Comparison of ENCODE assay signal across 1 cellular context in genomic region chr17:231966-232807, GRCh38.
A peak's percentile ranks its signal among the peaks of the same experiment; 100 is the strongest.
TF ChIP-seq lines count a peak whose summit lies in the region.

No MANE protein-coding gene starts in this region.

TF ChIP-seq in HepG2, 621 proteins besides CTCF, POLR2A, EP300 and RAD21:
- peak; percentile 72 for TF ChIP-seq ZNF629 (CRISPR knock-in tag; conservative IDR thresholded peaks at IDR 0.05)
- no peak for TF ChIP-seq ZNF737 (CRISPR knock-in tag; IDR thresholded peaks at IDR 0.05; ENCODE audit: borderline replicate concordance)
TF ChIP-seq in HepG2: peak in this region for 1.
